In the genomic region with DNA sequence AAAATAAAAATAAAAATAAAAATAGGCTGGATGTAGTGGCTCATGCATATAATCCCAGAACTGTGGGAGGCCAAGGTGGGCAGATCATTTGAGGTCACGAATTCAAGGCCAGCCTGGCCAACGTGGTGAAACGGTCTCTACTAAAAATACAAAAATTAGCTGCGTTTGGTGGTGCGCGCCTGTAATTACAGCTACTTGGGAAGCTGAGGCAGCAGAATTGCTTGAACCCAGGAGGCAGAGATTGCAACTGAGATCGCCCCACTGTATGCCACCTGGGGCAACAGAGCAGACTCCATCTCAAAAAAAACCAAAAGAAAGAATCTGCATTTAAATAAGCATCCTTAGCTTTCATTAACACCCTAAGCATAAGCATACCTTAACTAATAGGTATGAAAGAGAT, we compare ENCODE assay signal across 16 cellular contexts. TPM values are rescaled to one million over a fixed set of nuclear protein-coding genes. Genes with fewer than 3 reads are reported as not detected.
A peak's percentile ranks its signal among the peaks of the same experiment; 100 is the strongest.
DNase-seq lines count a peak whose midpoint lies in the region; TF ChIP-seq lines count a peak whose summit lies in the region.
"Had no signal": no experiment of that assay in that cellular context is flagged by ENCODE, and none has a peak within 500 bp of the region (broad histone marks: within the 10 kb centered on the region; RNA-seq: fewer than 3 reads in every experiment).

No MANE protein-coding gene starts in this region.

- no peaks in the 10 kb centered on the region for H3K27me3 ChIP-seq in CD4-positive, alpha-beta memory T cell (ENCODE audit: insufficient read depth, low read length)
- H3K27me3 ChIP-seq in fibroblast of lung (ENCODE audit: control insufficient read depth, insufficient read depth, low read length) (no peaks in the 10 kb centered on the region), stomach (no peaks in the 10 kb centered on the region)
- H3K27me3 ChIP-seq: tibial nerve had no signal

- TF ChIP-seq EP300 in stomach (IDR thresholded peaks at IDR 0.05) = no peak

- no peaks in the 10 kb centered on the region for H3K9me3 ChIP-seq in CD4-positive, alpha-beta memory T cell (ENCODE audit: control insufficient read depth in 1 of 2, low read length in 2 of 2)
- no peaks in the 10 kb centered on the region for H3K9me3 ChIP-seq in SK-N-MC (ENCODE audit: low read depth, low read length)
- no peaks in the 10 kb centered on the region for H3K9me3 ChIP-seq in fibroblast of lung (ENCODE audit: control insufficient read depth, insufficient read depth, low read depth, low read length)
- no peaks in the 10 kb centered on the region for H3K9me3 ChIP-seq in stomach
- H3K9me3 ChIP-seq: tibial nerve had no signal

- H2AFZ ChIP-seq in fibroblast of lung (ENCODE audit: low read length) = no peak overlapping the region

- no peak overlapping the region for H3K9ac ChIP-seq in SK-N-MC (ENCODE audit: insufficient read length)
- H3K9ac ChIP-seq in fibroblast of lung (ENCODE audit: insufficient read depth, low read length) = no peak overlapping the region

- H3K4me3 Mint-ChIP-seq in CD4-positive, alpha-beta memory T cell = no peak overlapping the region
- H3K4me3 Mint-ChIP-seq: dendritic cell treated with granulocyte-macrophage colony-stimulating factor and Interleukin-4, amounts not matched to agents 40 ng/mL and 50 ng/mL, for 4 days had no signal

- no peak overlapping the region for H3K27ac ChIP-seq in CD4-positive, alpha-beta memory T cell (ENCODE audit: low read depth, low read length)
- H3K27ac ChIP-seq in SK-N-MC = peak overlapping the region; percentile 83; the same call in 1 of the 2 replicates
- no peak overlapping the region for H3K27ac ChIP-seq in fibroblast of lung (ENCODE audit: insufficient read depth, low read length)
- peak overlapping the region in 4 of 5 donors; percentile 16 to 65 (median 48) for H3K27ac ChIP-seq in stomach

- peaks cover 74% of the 10 kb centered on the region for H3K4me1 ChIP-seq in CD4-positive, alpha-beta memory T cell (ENCODE audit: insufficient read depth, low read length)
- H3K4me1 ChIP-seq in fibroblast of lung (ENCODE audit: control insufficient read depth, extremely low read depth, insufficient read depth, low read length) = peaks cover 27% of the 10 kb centered on the region
- H3K4me1 ChIP-seq in stomach = peaks cover 43 to 98% (median 74%) of the 10 kb centered on the region in 4 donors

- TF ChIP-seq CTCF in fibroblast of lung (conservative IDR thresholded peaks at IDR 0.05 in 1 of 2, IDR thresholded peaks at IDR 0.05 in 1 of 2; ENCODE audit: low read depth in 1 of 2, low read length in 2 of 2) (no peak), stomach (IDR thresholded peaks at IDR 0.05) (no peak), GM10248 (IDR thresholded peaks at IDR 0.05; ENCODE audit: control extremely low read depth, extremely low read depth, low read depth, missing control alignments) (no peak)

- H3K36me3 Mint-ChIP-seq in CD4-positive, alpha-beta memory T cell = peaks cover 11 to 30% of the 10 kb centered on the region in 2 donors

- peaks cover 8% of the 10 kb centered on the region for H4K20me1 ChIP-seq in fibroblast of lung (ENCODE audit: control insufficient read depth, extremely low read depth, insufficient read depth, low read length)

- no peak overlapping the region for H3K4me3 ChIP-seq in CD4-positive, alpha-beta memory T cell (ENCODE audit: low read length in 2 of 2)
- no peak overlapping the region for H3K4me3 ChIP-seq in SK-N-MC
- H3K4me3 ChIP-seq in fibroblast of lung (replicated peaks in 1 of 4; ENCODE audit: control extremely low read depth in 1 of 4, insufficient read depth in 1 of 4, low read depth in 3 of 4, low read length in 4 of 4) = no peak overlapping the region
- no peak overlapping the region for H3K4me3 ChIP-seq in stomach
- H3K4me3 ChIP-seq: tibial nerve had no signal

- TF ChIP-seq POLR2A in stomach (IDR thresholded peaks at IDR 0.05) = no peak

- intact Hi-C loops in CD4-positive, alpha-beta memory T cell (cut with micrococcal nuclease) = loop anchor here (5.0 kb wide), 1 partner anchor 281 kb away; the partner anchor contains the start of genes RILP and SCARF1
- intact Hi-C loops in stomach (cut with DNase I; ENCODE audit: low total_unique reads) = loop anchor here (10.0 kb wide), 1 partner anchor 149 kb away; the partner anchor contains the start of gene INPP5K

- no peak for DNase-seq in CD4-positive, alpha-beta memory T cell
- DNase-seq in SK-N-MC (ENCODE audit: low read depth, low spot score) (no peak), fibroblast of lung (ENCODE audit: low read depth in 2 of 2) (no peak), stomach (no peak), HCEC 1CT (no peak), hypothalamus (lab: John Stamatoyannopoulos, UW) (no peak), GM10248 (ENCODE audit: extremely low spot score) (no peak)
- DNase-seq: amniotic stem cell; GOT3; Karpas-422; NCI-H1417 treated with DMSO at 0.1 percent for 48 hours; NK-92 treated with Interleukin-12 subunit alpha and Interleukin-12 subunit beta, amount 100 ng/mL, for 24 hours; Right ventricle myocardium superior had no signal

- H3K27ac Mint-ChIP-seq in CD4-positive, alpha-beta memory T cell = peak overlapping the region; percentile 29 to 67 (median 36)
- H3K27ac Mint-ChIP-seq: dendritic cell treated with granulocyte-macrophage colony-stimulating factor and Interleukin-4, amounts not matched to agents 40 ng/mL and 50 ng/mL, for 4 days had no signal

- no peaks in the 10 kb centered on the region for H3K27me3 Mint-ChIP-seq in CD4-positive, alpha-beta memory T cell
- H3K27me3 Mint-ChIP-seq: dendritic cell treated with granulocyte-macrophage colony-stimulating factor and Interleukin-4, amounts not matched to agents 40 ng/mL and 50 ng/mL, for 4 days had no signal

- peak overlapping the region; percentile 54 for H3K4me2 ChIP-seq in fibroblast of lung (ENCODE audit: extremely low read depth, insufficient read depth, low read length)

- peaks cover 24% of the 10 kb centered on the region for H3K36me3 ChIP-seq in CD4-positive, alpha-beta memory T cell (ENCODE audit: insufficient read depth, low read length)
- H3K36me3 ChIP-seq in SK-N-MC (ENCODE audit: insufficient read depth, low read length) = peaks cover 41% of the 10 kb centered on the region
- peaks cover 6% of the 10 kb centered on the region for H3K36me3 ChIP-seq in fibroblast of lung (ENCODE audit: control insufficient read depth, insufficient read depth, low read length)
- H3K36me3 ChIP-seq in stomach = peaks cover 12 to 34% (median 23%) of the 10 kb centered on the region in 4 donors

- 83 to 93% (median 87%) methylated on average over 7 of the region's 7 CpGs for WGBS in stomach, 5 donors

- CTCF ChIA-PET in CD4-positive, alpha-beta memory T cell (lab: Charles Lee; ENCODE audit: partially characterized antibody) = interaction anchor here (1.2 to 8.4 kb wide), 21 partner anchors 11 to 264 kb away, joined by 3 to 211 read pairs (median 8); partner anchors contain the start of genes INPP5K, SLC43A2 and YWHAE
- CTCF ChIA-PET in GM10248 (lab: Yijun Ruan, JAX) = interaction anchor here (0.8 to 6.4 kb wide), 37 partner anchors 8 to 264 kb away, joined by 3 to 100 read pairs (median 9); partner anchors contain the start of genes CRK, INPP5K, MYO1C and YWHAE

- POLR2A ChIA-PET in CD4-positive, alpha-beta memory T cell (lab: Charles Lee; ENCODE audit: partially characterized antibody) = interaction anchor here (1.0 to 6.7 kb wide), 7 partner anchors 12 to 148 kb away, joined by 3 to 136 read pairs (median 5); partner anchors contain the start of genes CRK, INPP5K, MYO1C and YWHAE
- POLR2A ChIA-PET in GM10248 (lab: Yijun Ruan, JAX) = interaction anchor here (0.8 to 1.8 kb wide), 3 partner anchors 22 to 31 kb away, joined by 3 to 5 read pairs (median 3); no protein-coding TSS in a partner anchor

- H3K4me1 Mint-ChIP-seq in CD4-positive, alpha-beta memory T cell = peaks cover 36 to 76% (median 50%) of the 10 kb centered on the region in 4 donors

- peaks cover 95% of the 10 kb centered on the region for H3K79me2 ChIP-seq in fibroblast of lung (ENCODE audit: control insufficient read depth, insufficient read depth, low read length)

- no peaks in the 10 kb centered on the region for H3K9me3 Mint-ChIP-seq in CD4-positive, alpha-beta memory T cell
- H3K9me3 Mint-ChIP-seq: activated T-helper 2 cell treated with anti-CD3 and anti-CD28 coated beads, Interferon-gamma antibody, Interleukin-2, Interleukin-4, amounts not matched to agents 10 μg/mL and 5 μg/mL and 100 μg/mL, durations not matched to agents 14 hours and 24 hours and 36 hours; dendritic cell treated with granulocyte-macrophage colony-stimulating factor and Interleukin-4, amounts not matched to agents 40 ng/mL and 50 ng/mL, for 4 days had no signal

RNA-seq across cellular contexts. Expression of gene YWHAE, which starts 33.8 kb away (rescaled TPM):
- 100 to 1,000 TPM; 142 to 143 TPM for total RNA-seq in CD4-positive, alpha-beta memory T cell
- polyA plus RNA-seq in CD4-positive, alpha-beta memory T cell = 10 to 100 TPM; 54.1 to 56.4 TPM
- 307 and 364 TPM in 2 replicates for total RNA-seq in fibroblast of lung
- polyA plus RNA-seq in fibroblast of lung = 1,742 and 2,155 TPM in 2 replicates
- 1,148 and 1,177 TPM in 2 replicates for polyA plus RNA-seq in fibroblast of lung (2012)
- polyA minus RNA-seq in fibroblast of lung (ENCODE audit: low replicate concordance) = 123 and 135 TPM in 2 replicates
- 1,000 to 10,000 TPM in 2 of 5 donors, 100 to 1,000 TPM in 3; 335 to 1,151 (median 362) TPM for total RNA-seq in stomach
- polyA plus RNA-seq in stomach = 100 to 1,000 TPM; 219 to 323 (median 254) TPM

Comparison
In these comparisons a context has a peak if more than half of its experiments do, and no peak if none do; other contexts are left out.
1. H3K27ac ChIP-seq: peak in SK-N-MC (single experiment) and stomach (4 of 5); none in CD4-positive, alpha-beta memory T cell (single experiment) and fibroblast of lung (single experiment).